Comparison of ENCODE assay signal across 9 cellular contexts in genomic region chrX:46185923-46186810, GRCh38.
"Had no signal": no experiment of that assay in that cellular context is flagged by ENCODE, and none has a peak within 500 bp of the region (broad histone marks: within the 10 kb centered on the region; RNA-seq: fewer than 3 reads in every experiment).

No MANE protein-coding gene starts in this region.

- H3K4me1 Mint-ChIP-seq: neural progenitor cell had no signal

- DNase-seq: activated CD4-positive, alpha-beta T cell treated with anti-CD3 and anti-CD28 coated beads for 1 hour; activated CD8-positive, alpha-beta memory T cell treated with anti-CD3 and anti-CD28 coated beads, Interleukin-2, amount 50 U/mL, for 4 hours; activated CD8-positive, alpha-beta T cell treated with anti-CD3 and anti-CD28 coated beads for 36 hours; aorta; ovary; sigmoid colon; stimulated activated naive CD4-positive, alpha-beta T cell treated with Interleukin-2 at 50 U/mL for 16 hours; T-helper 9 cell had no signal

- H3K27ac Mint-ChIP-seq: activated CD8-positive, alpha-beta T cell treated with anti-CD3 and anti-CD28 coated beads for 36 hours; neural progenitor cell had no signal

- H3K36me3 Mint-ChIP-seq: neural progenitor cell had no signal

- H3K9me3 Mint-ChIP-seq: activated CD8-positive, alpha-beta T cell treated with anti-CD3 and anti-CD28 coated beads for 36 hours had no signal

- ATAC-seq: activated CD8-positive, alpha-beta T cell treated with anti-CD3 and anti-CD28 coated beads for 36 hours had no signal

- H3K4me3 Mint-ChIP-seq: activated CD8-positive, alpha-beta T cell treated with anti-CD3 and anti-CD28 coated beads for 36 hours; neural progenitor cell had no signal

- H3K27ac ChIP-seq: neural progenitor cell, ovary, sigmoid colon had no signal
